9 cellular contexts compared by ENCODE assay signal in the genomic region with DNA sequence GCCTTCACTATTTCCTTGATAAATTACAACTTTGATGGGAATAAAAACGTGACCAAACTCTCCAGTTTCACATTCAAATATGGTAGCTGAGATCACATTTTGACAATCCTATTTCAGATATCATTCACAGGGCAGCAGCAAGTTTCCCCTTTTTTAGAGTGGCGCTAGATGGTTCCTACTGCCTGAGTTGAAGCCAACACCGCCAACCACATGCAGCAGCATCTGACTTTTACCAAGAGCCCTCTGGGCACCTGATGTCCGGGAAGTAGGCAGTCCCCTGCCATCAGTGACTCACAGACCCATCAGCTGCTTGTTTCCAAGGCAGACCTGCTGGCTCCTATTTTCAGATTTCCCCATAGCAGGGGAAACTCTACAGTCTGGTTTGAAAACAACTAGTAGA. TPM values are rescaled to one million over a fixed set of nuclear protein-coding genes. Genes with fewer than 3 reads are reported as not detected.
DNase-seq lines count a peak whose midpoint lies in the region; ATAC-seq, FAIRE-seq and TF ChIP-seq lines count a peak whose summit lies in the region.
"Had no signal": no experiment of that assay in that cellular context is flagged by ENCODE, and none has a peak within 500 bp of the region (broad histone marks: within the 10 kb centered on the region; RNA-seq: fewer than 3 reads in every experiment).

No MANE protein-coding gene starts in this region.

- H3K36me3 Mint-ChIP-seq in IgD-negative memory B cell: peaks cover 13% of the 10 kb centered on the region
- peaks cover 0 to 5% of the 10 kb centered on the region in 2 donors for H3K36me3 Mint-ChIP-seq in activated naive CD4-positive, alpha-beta T cell treated with anti-CD3 and anti-CD28 coated beads, Interleukin-2, amount 50 U/mL, for 72 hours

- peak; percentile 54 for DNase-seq in stimulated activated CD4-positive, alpha-beta T cell treated with anti-CD3 and anti-CD28 coated beads, Interleukin-15, amount 100 ng/mL, for 24 hours
- DNase-seq in stimulated activated CD4-positive, alpha-beta T cell treated with anti-CD3 and anti-CD28 coated beads, Interleukin-4, amount 100 ng/mL, for 4 hours: no peak
- peak in 1 of 2 donors; percentile 62 for DNase-seq in activated naive CD4-positive, alpha-beta T cell treated with anti-CD3 and anti-CD28 coated beads, Interleukin-2, amount 50 U/mL, for 72 hours (ENCODE audit: low spot score in 2 of 2)
- DNase-seq in urothelium cell line (ENCODE audit: low spot score) (peak; percentile 29), GM13976 (ENCODE audit: low spot score) (no peak), NCI-H345 treated with DMSO at 0.1 percent for 48 hours (lab: John Stamatoyannopoulos, UW; ENCODE audit: unreplicated experiment) (no peak), HT-29 (ENCODE audit: low spot score) (no peak)
- DNase-seq: GF-D8 had no signal

- TF ChIP-seq CTCF in GM13976 (IDR thresholded peaks at IDR 0.05; ENCODE audit: borderline replicate concordance, control extremely low read depth, extremely low read depth, insufficient read depth, missing control alignments): no peak

- peak; percentile 51 to 70 for ATAC-seq in activated naive CD4-positive, alpha-beta T cell treated with anti-CD3 and anti-CD28 coated beads, Interleukin-2, amount 50 U/mL, for 72 hours

- H3K4me3 Mint-ChIP-seq in IgD-negative memory B cell: peak overlapping the region in 1 of 4 donors; percentile 6

- no peaks in the 10 kb centered on the region for H3K27me3 Mint-ChIP-seq in IgD-negative memory B cell

- H3K4me1 Mint-ChIP-seq in IgD-negative memory B cell: peaks cover 25 to 37% (median 34%) of the 10 kb centered on the region in 3 donors

- H3K9me3 Mint-ChIP-seq in IgD-negative memory B cell: no peaks in the 10 kb centered on the region
- peaks cover 3 to 4% of the 10 kb centered on the region in 2 donors for H3K9me3 Mint-ChIP-seq in activated naive CD4-positive, alpha-beta T cell treated with anti-CD3 and anti-CD28 coated beads, Interleukin-2, amount 50 U/mL, for 72 hours

- in situ Hi-C loops in GM13976 (cut with MboI; ENCODE audit: low sequenced_read_pairs, unreplicated experiment): loop anchor here (5.0 kb wide), 1 partner anchor 65 kb away; no protein-coding TSS in a partner anchor

- H3K27ac Mint-ChIP-seq in IgD-negative memory B cell: peak overlapping the region; percentile 39 to 62 (median 42)
- peak overlapping the region in 1 of 2 donors; percentile 71 for H3K27ac Mint-ChIP-seq in activated naive CD4-positive, alpha-beta T cell treated with anti-CD3 and anti-CD28 coated beads, Interleukin-2, amount 50 U/mL, for 72 hours

- no peak for FAIRE-seq in urothelium cell line (lab: Jason Lieb, UNC)

RNA-seq across cellular contexts. Expression of a gene that starts 4.0 kb away (rescaled TPM):
- polyA plus RNA-seq in IgD-negative memory B cell: 2.4 TPM
- total RNA-seq in activated naive CD4-positive, alpha-beta T cell treated with anti-CD3 and anti-CD28 coated beads, Interleukin-2, amount 50 U/mL, for 72 hours: 1 to 10 TPM; 4.9 to 7.3 TPM
- 11.9 and 13.8 TPM in 2 replicates for total RNA-seq in HT-29 (2014; rRNA removed; shearing (Covaris generic))

Comparison
In these comparisons a context has a peak if more than half of its experiments do, and no peak if none do; other contexts are left out.
1. DNase-seq: peak in stimulated activated CD4-positive, alpha-beta T cell treated with anti-CD3 and anti-CD28 coated beads, Interleukin-15, amount 100 ng/mL, for 24 hours (single experiment) and urothelium cell line (single experiment); none in stimulated activated CD4-positive, alpha-beta T cell treated with anti-CD3 and anti-CD28 coated beads, Interleukin-4, amount 100 ng/mL, for 4 hours (0 of 2), GM13976 (single experiment), NCI-H345 treated with DMSO at 0.1 percent for 48 hours (single experiment) and HT-29 (single experiment).